Comparison of ENCODE assay signal across 26 cellular contexts in genomic region chr1:232517204-232517603, GRCh38.
"Had no signal": no experiment of that assay in that cellular context is flagged by ENCODE, and none has a peak within 500 bp of the region (broad histone marks: within the 10 kb centered on the region; RNA-seq: fewer than 3 reads in every experiment).

No MANE protein-coding gene starts in this region.

- H3K4me3 ChIP-seq: colonic mucosa, coronary artery, dorsolateral prefrontal cortex, esophagus muscularis mucosa, esophagus squamous epithelium, gastrocnemius medialis, gastroesophageal sphincter, heart left ventricle, heart right ventricle, hepatocyte had no signal

- H3K27me3 Mint-ChIP-seq: dendritic cell treated with granulocyte-macrophage colony-stimulating factor and Interleukin-4, amounts not matched to agents 40 ng/mL and 50 ng/mL, for 4 days had no signal

- H3K27ac Mint-ChIP-seq: dendritic cell treated with granulocyte-macrophage colony-stimulating factor and Interleukin-4, amounts not matched to agents 40 ng/mL and 50 ng/mL, for 4 days; effector memory CD8-positive, alpha-beta T cell; endodermal cell had no signal

- H3K27me3 ChIP-seq: colonic mucosa, dorsolateral prefrontal cortex, esophagus muscularis mucosa, esophagus squamous epithelium, foreskin keratinocyte, gastrocnemius medialis, gastroesophageal sphincter, heart left ventricle, heart right ventricle, hepatocyte had no signal

- H3K36me3 ChIP-seq: colonic mucosa had no signal

- ATAC-seq: effector memory CD8-positive, alpha-beta T cell; esophagus mucosa; foreskin keratinocyte; gastrocnemius medialis; gastroesophageal sphincter; heart left ventricle; heart right ventricle had no signal

- H2AFZ ChIP-seq: hepatocyte had no signal

- DNase-seq: colonic mucosa; cortex of kidney; dermis blood vessel endothelial cell; dorsolateral prefrontal cortex; effector CD4-positive, alpha-beta T cell; effector CD8-positive, alpha-beta T cell; effector memory CD4-positive, alpha-beta T cell; effector memory CD8-positive, alpha-beta T cell; endodermal cell; erythroblast; esophagus squamous epithelium; foreskin fibroblast; foreskin keratinocyte; foreskin melanocyte; gastrocnemius medialis; glutamatergic neuron; head of caudate nucleus; heart left ventricle; heart right ventricle had no signal

- H3K9me3 Mint-ChIP-seq: dendritic cell treated with granulocyte-macrophage colony-stimulating factor and Interleukin-4, amounts not matched to agents 40 ng/mL and 50 ng/mL, for 4 days; endodermal cell had no signal

- H3K4me3 Mint-ChIP-seq: dendritic cell treated with granulocyte-macrophage colony-stimulating factor and Interleukin-4, amounts not matched to agents 40 ng/mL and 50 ng/mL, for 4 days; effector memory CD8-positive, alpha-beta T cell; endodermal cell had no signal

- H3K27ac ChIP-seq: colonic mucosa, coronary artery, dorsolateral prefrontal cortex, epithelial cell of prostate, esophagus muscularis mucosa, esophagus squamous epithelium, foreskin keratinocyte, gastrocnemius medialis, gastroesophageal sphincter, heart left ventricle, heart right ventricle, hepatocyte had no signal

- H3K4me1 ChIP-seq: colonic mucosa, foreskin keratinocyte, gastrocnemius medialis had no signal

- H3K4me2 ChIP-seq: hepatocyte had no signal
